ENCODE assay signal across 1 cellular context in genomic region chr3:197432407-197433127, GRCh38.
TF ChIP-seq lines count a peak whose summit lies in the region.

No MANE protein-coding gene starts in this region.

TF ChIP-seq in K562, 482 proteins besides CTCF, POLR2A, EP300 and RAD21 (continued from another document):
- 0 out of 4 replicates have a peak, but pooled peaks of 1 of the 2 experiments have one; percentile 13 for TF ChIP-seq MNT (conservative IDR thresholded peaks at IDR 0.05)
- no peak for TF ChIP-seq ATF3 (IDR thresholded peaks at IDR 0.05)
- TF ChIP-seq ATF3 (CRISPR knock-in tag; conservative IDR thresholded peaks at IDR 0.05) = no peak
- peak; percentile 69; the same call in 1 of the 2 replicates for TF ChIP-seq FOXA1 (IDR thresholded peaks at IDR 0.05; ENCODE audit: borderline replicate concordance)
- peak; percentile 94 for TF ChIP-seq SOX6 (IDR thresholded peaks at IDR 0.05)
- 0 out of 2 replicates have a peak, but pooled peaks have one; percentile 9 for TF ChIP-seq ATF7 (IDR thresholded peaks at IDR 0.05)
- no peak for TF ChIP-seq TBP (optimal IDR thresholded peaks at IDR 0.05; ENCODE audit: low read depth, low read length)
- peak; percentile 89 for TF ChIP-seq TAL1 (IDR thresholded peaks at IDR 0.05)
- no peak for TF ChIP-seq ARID2 (IDR thresholded peaks at IDR 0.05)
- peak; percentile 68 for TF ChIP-seq CBFA2T2 (conservative IDR thresholded peaks at IDR 0.05)
- no peak for TF ChIP-seq ELF1 (tag; IDR thresholded peaks at IDR 0.05)
- 0 out of 2 replicates have a peak, but pooled peaks have one; percentile 32 for TF ChIP-seq BHLHE40 (IDR thresholded peaks at IDR 0.05; ENCODE audit: low read length)
- TF ChIP-seq CBFA2T3 (IDR thresholded peaks at IDR 0.05) = peak; percentile 78
- TF ChIP-seq ZEB2 (IDR thresholded peaks at IDR 0.05) = peak; percentile 36; the same call in 1 of the 2 replicates
- TF ChIP-seq MTA2 (IDR thresholded peaks at IDR 0.05; ENCODE audit: low read depth) = peak; percentile 58
- TF ChIP-seq HES1 (IDR thresholded peaks at IDR 0.05; ENCODE audit: low read depth) = peak; percentile 88
- peak; percentile 76 for TF ChIP-seq TCF3 (CRISPR knock-in tag; IDR thresholded peaks at IDR 0.05)
- peak; percentile 68 for TF ChIP-seq CCNT2 (IDR thresholded peaks at IDR 0.05; ENCODE audit: borderline replicate concordance, extremely low read depth, insufficient read length, low read depth, low read length)
- peak; percentile 81 to 97 for TF ChIP-seq FOXA3 (CRISPR knock-in tag; conservative IDR thresholded peaks at IDR 0.05 in 1 of 2, IDR thresholded peaks at IDR 0.05 in 1 of 2)
- peak; percentile 77 for TF ChIP-seq TEAD4 (IDR thresholded peaks at IDR 0.05; ENCODE audit: low read length)
- no peak for TF ChIP-seq TEAD4 (CRISPR knock-in tag; IDR thresholded peaks at IDR 0.05; ENCODE audit: borderline replicate concordance)
- TF ChIP-seq C11orf30 (IDR thresholded peaks at IDR 0.05; ENCODE audit: low read depth) = peak; percentile 14; the same call in 1 of the 2 replicates
- TF ChIP-seq HMBOX1 (IDR thresholded peaks at IDR 0.05) = peak; percentile 26; the same call in 1 of the 2 replicates
- peak; percentile 57; the same call in 1 of the 2 replicates for TF ChIP-seq SMARCE1 (IDR thresholded peaks at IDR 0.05)
- no peak for TF ChIP-seq NRF1 (conservative IDR thresholded peaks at IDR 0.05 in 1 of 2, IDR thresholded peaks at IDR 0.05 in 1 of 2)
- peak in 1 of 2 experiments; percentile 44; a peak in 2 of 4 replicates for TF ChIP-seq TRIM24 (IDR thresholded peaks at IDR 0.05)
- TF ChIP-seq FOXM1 (IDR thresholded peaks at IDR 0.05; ENCODE audit: low read depth) = peak; percentile 69; the same call in 1 of the 2 replicates
- no peak for TF ChIP-seq FOXM1 (CRISPR knock-in tag; IDR thresholded peaks at IDR 0.05; ENCODE audit: low read depth)
- TF ChIP-seq HOMEZ (CRISPR knock-in tag; IDR thresholded peaks at IDR 0.05) = no peak
